In the genomic region with DNA sequence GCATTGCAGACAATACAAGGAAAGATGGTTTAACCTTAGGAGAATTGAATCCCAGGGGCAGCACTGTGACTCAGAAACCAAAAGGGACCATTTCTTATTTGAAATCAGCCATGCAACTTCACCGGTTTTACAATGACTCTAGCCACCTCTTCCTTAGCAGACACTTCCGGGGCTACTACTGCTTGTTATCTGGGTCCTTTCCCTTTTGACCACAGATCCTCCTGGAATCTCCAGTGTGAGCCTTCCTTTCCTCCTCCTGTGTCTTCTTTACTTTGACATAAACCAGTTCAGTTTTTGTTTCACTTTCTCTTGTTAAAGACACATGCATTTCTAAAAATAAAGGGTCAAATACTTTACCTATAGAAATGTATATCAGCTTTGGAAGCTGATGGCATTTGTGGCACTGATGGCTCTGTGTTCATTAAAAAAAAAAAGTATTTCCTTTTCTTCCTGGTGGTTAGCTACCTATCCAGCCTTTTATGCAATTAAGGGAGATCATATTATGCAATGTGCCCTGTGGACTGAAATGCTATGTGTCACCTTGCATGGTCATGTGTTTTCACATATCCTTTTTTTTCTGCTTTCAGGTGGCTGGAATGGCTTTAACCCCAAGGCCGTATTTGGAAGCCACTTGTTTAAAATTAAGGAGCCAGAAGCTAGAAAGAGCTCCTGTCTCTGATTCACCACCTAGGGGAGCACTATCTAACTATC, we compare ENCODE assay signal across 11 cellular contexts.
DNase-seq lines count a peak whose midpoint lies in the region; ATAC-seq and TF ChIP-seq lines count a peak whose summit lies in the region.
"Had no signal": no experiment of that assay in that cellular context is flagged by ENCODE, and none has a peak within 500 bp of the region (broad histone marks: within the 10 kb centered on the region; RNA-seq: fewer than 3 reads in every experiment).

No MANE protein-coding gene starts in this region.

- POLR2A ChIA-PET in PC-3 (lab: Charles Lee; ENCODE audit: unreplicated experiment): no interaction called here

- CTCF ChIA-PET in PC-3 (lab: Charles Lee): no interaction called here

- H3K4me1 ChIP-seq in neural progenitor cell (no peaks in the 10 kb centered on the region), PC-3 (ENCODE audit: insufficient read depth, low read length) (no peaks in the 10 kb centered on the region)

- peak overlapping the region; percentile 31 for H2AFZ ChIP-seq in neural progenitor cell (replicated peaks)
- H2AFZ ChIP-seq in PC-3 (ENCODE audit: low read length): no peak overlapping the region

- H3K36me3 ChIP-seq in neural progenitor cell: no peaks in the 10 kb centered on the region
- no peaks in the 10 kb centered on the region for H3K36me3 ChIP-seq in PC-3 (ENCODE audit: low read depth, low read length)

- ATAC-seq in GM18870 (IDR thresholded peaks at IDR 0.05; ENCODE audit: unreplicated experiment): peak; percentile 55
- peak; percentile 45 for ATAC-seq in HG02588 (IDR thresholded peaks at IDR 0.05; ENCODE audit: unreplicated experiment)
- peak; percentile 60 for ATAC-seq in HG03575 (IDR thresholded peaks at IDR 0.05; ENCODE audit: extremely low read depth, insufficient number of reproducible peaks, low FRiP score, unreplicated experiment)
- no peak for ATAC-seq in PC-3
- ATAC-seq: T-helper 17 cell had no signal

- H3K27ac ChIP-seq in neural progenitor cell (no peak overlapping the region), PC-3 (ENCODE audit: low read length) (no peak overlapping the region)

- H3K27ac Mint-ChIP-seq in neural progenitor cell: no peak overlapping the region
- H3K27ac Mint-ChIP-seq: T-helper 17 cell had no signal

- no peaks in the 10 kb centered on the region for H3K9me3 Mint-ChIP-seq in neural progenitor cell

- H3K9me3 ChIP-seq in neural progenitor cell (ENCODE audit: low read depth): no peaks in the 10 kb centered on the region
- H3K9me3 ChIP-seq in PC-3 (ENCODE audit: low read length): no peaks in the 10 kb centered on the region

- H3K79me2 ChIP-seq in neural progenitor cell (ENCODE audit: low read depth) (no peaks in the 10 kb centered on the region), PC-3 (ENCODE audit: low read length) (no peaks in the 10 kb centered on the region)

- H3F3A ChIP-seq in neural progenitor cell (ENCODE audit: low read depth) (no peaks in the 10 kb centered on the region), PC-3 (ENCODE audit: low read length, unreplicated experiment) (no peaks in the 10 kb centered on the region)

- H3K9me2 ChIP-seq in PC-3 (replicated peaks; ENCODE audit: low read length): no peaks in the 10 kb centered on the region

- no peaks in the 10 kb centered on the region for H3K4me1 Mint-ChIP-seq in neural progenitor cell
- H3K4me1 Mint-ChIP-seq: T-helper 17 cell had no signal

- BruUV-seq in PC-3 (replicated peaks; lab: Mats Ljungman, UMichigan): no TSS peak

- H3K9ac ChIP-seq in neural progenitor cell (no peak overlapping the region), PC-3 (ENCODE audit: low read length) (no peak overlapping the region)

- H4K20me1 ChIP-seq in neural progenitor cell (ENCODE audit: low read depth) (no peaks in the 10 kb centered on the region), PC-3 (ENCODE audit: low read length) (no peaks in the 10 kb centered on the region)

- intact Hi-C loops in PC-3 (cut with micrococcal nuclease): no loop called here

- no peaks in the 10 kb centered on the region for H3K27me3 ChIP-seq in neural progenitor cell
- H3K27me3 ChIP-seq in PC-3 (ENCODE audit: low read length): no peaks in the 10 kb centered on the region

- H3K4me3 Mint-ChIP-seq in neural progenitor cell: no peak overlapping the region
- H3K4me3 Mint-ChIP-seq: T-helper 17 cell had no signal

- no peaks in the 10 kb centered on the region for H3K36me3 Mint-ChIP-seq in neural progenitor cell

- H3K4me3 ChIP-seq in neural progenitor cell (no peak overlapping the region), PC-3 (ENCODE audit: low read length) (no peak overlapping the region)

- TF ChIP-seq CTCF in neural progenitor cell (IDR thresholded peaks at IDR 0.05) (no peak), PC-3 (conservative IDR thresholded peaks at IDR 0.05; ENCODE audit: low read depth, low read length) (no peak)

- H3K27me3 Mint-ChIP-seq in neural progenitor cell (ENCODE audit: insufficient read depth, low read depth): peaks cover 2% of the 10 kb centered on the region
- H3K27me3 Mint-ChIP-seq: T-helper 17 cell had no signal

- H3K4me2 ChIP-seq in neural progenitor cell (no peak overlapping the region), PC-3 (ENCODE audit: low read length) (no peak overlapping the region)

- DNase-seq in neural progenitor cell (ENCODE audit: low spot score) (no peak), PC-3 (no peak), NCI-H2081 treated with DMSO at 0.1 percent for 48 hours (lab: John Stamatoyannopoulos, UW) (no peak)
- DNase-seq in stimulated activated CD8-positive, alpha-beta memory T cell treated with anti-CD3 and anti-CD28 coated beads, Interleukin-4, amount 100 ng/mL, for 48 hours: no peak
- DNase-seq: foreskin melanocyte; NCI-H2029 treated with DMSO at 0.1 percent for 48 hours; stimulated activated CD4-positive, alpha-beta T cell treated with anti-CD3 and anti-CD28 coated beads, Interleukin-12 subunit alpha, Interleukin-12 subunit beta, amount 100 ng/mL, for 4 hours; T-helper 17 cell had no signal
